Comparison of ENCODE assay signal across 1 cellular context in genomic region chr6:73515204-73516101, GRCh38.
TF ChIP-seq lines count a peak whose summit lies in the region.

No MANE protein-coding gene starts in this region.

TF ChIP-seq in HepG2, 621 proteins besides CTCF, POLR2A, EP300 and RAD21 (continued from another document and continues in another):
- no peak for TF ChIP-seq ZNF367 (CRISPR knock-in tag; IDR thresholded peaks at IDR 0.05; ENCODE audit: borderline replicate concordance)
- no peak for TF ChIP-seq KDM3A (CRISPR knock-in tag; IDR thresholded peaks at IDR 0.05; ENCODE audit: low read depth)
- TF ChIP-seq MIER3 (CRISPR knock-in tag; IDR thresholded peaks at IDR 0.05; ENCODE audit: borderline replicate concordance): peak; percentile 33; the same call in 1 of the 2 replicates
- TF ChIP-seq, protein P1, sequence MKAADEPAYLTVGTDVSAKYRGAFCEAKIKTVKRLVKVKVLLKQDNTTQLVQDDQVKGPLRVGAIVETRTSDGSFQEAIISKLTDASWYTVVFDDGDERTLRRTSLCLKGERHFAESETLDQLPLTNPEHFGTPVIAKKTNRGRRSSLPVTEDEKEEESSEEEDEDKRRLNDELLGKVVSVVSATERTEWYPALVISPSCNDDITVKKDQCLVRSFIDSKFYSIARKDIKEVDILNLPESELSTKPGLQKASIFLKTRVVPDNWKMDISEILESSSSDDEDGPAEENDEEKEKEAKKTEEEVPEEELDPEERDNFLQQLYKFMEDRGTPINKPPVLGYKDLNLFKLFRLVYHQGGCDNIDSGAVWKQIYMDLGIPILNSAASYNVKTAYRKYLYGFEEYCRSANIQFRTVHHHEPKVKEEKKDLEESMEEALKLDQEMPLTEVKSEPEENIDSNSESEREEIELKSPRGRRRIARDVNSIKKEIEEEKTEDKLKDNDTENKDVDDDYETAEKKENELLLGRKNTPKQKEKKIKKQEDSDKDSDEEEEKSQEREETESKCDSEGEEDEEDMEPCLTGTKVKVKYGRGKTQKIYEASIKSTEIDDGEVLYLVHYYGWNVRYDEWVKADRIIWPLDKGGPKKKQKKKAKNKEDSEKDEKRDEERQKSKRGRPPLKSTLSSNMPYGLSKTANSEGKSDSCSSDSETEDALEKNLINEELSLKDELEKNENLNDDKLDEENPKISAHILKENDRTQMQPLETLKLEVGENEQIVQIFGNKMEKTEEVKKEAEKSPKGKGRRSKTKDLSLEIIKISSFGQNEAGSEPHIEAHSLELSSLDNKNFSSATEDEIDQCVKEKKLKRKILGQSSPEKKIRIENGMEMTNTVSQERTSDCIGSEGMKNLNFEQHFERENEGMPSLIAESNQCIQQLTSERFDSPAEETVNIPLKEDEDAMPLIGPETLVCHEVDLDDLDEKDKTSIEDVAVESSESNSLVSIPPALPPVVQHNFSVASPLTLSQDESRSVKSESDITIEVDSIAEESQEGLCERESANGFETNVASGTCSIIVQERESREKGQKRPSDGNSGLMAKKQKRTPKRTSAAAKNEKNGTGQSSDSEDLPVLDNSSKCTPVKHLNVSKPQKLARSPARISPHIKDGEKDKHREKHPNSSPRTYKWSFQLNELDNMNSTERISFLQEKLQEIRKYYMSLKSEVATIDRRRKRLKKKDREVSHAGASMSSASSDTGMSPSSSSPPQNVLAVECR (CRISPR knock-in tag; IDR thresholded peaks at IDR 0.05; ENCODE audit: borderline replicate concordance): no peak
- no peak for TF ChIP-seq RFX5 (IDR thresholded peaks at IDR 0.05; ENCODE audit: low read depth, low read length)
- no peak for TF ChIP-seq ZNF549 (CRISPR knock-in tag; IDR thresholded peaks at IDR 0.05)
- TF ChIP-seq TP53 (CRISPR knock-in tag; conservative IDR thresholded peaks at IDR 0.05): no peak
- no peak for TF ChIP-seq ADNP (CRISPR knock-in tag; IDR thresholded peaks at IDR 0.05)
- TF ChIP-seq, protein P2, sequence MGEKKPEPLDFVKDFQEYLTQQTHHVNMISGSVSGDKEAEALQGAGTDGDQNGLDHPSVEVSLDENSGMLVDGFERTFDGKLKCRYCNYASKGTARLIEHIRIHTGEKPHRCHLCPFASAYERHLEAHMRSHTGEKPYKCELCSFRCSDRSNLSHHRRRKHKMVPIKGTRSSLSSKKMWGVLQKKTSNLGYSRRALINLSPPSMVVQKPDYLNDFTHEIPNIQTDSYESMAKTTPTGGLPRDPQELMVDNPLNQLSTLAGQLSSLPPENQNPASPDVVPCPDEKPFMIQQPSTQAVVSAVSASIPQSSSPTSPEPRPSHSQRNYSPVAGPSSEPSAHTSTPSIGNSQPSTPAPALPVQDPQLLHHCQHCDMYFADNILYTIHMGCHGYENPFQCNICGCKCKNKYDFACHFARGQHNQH (CRISPR knock-in tag; IDR thresholded peaks at IDR 0.05): no peak; the same call in 1 of the 2 replicates
- no peak for TF ChIP-seq CEBPB (IDR thresholded peaks at IDR 0.05; ENCODE audit: borderline replicate concordance, low read depth, low read length)
- no peak for TF ChIP-seq ZHX2 (IDR thresholded peaks at IDR 0.05; ENCODE audit: low read depth)
- TF ChIP-seq ZHX2 (CRISPR knock-in tag; IDR thresholded peaks at IDR 0.05; ENCODE audit: borderline replicate concordance): no peak
- no peak for TF ChIP-seq ZNF83 (CRISPR knock-in tag; IDR thresholded peaks at IDR 0.05; ENCODE audit: borderline replicate concordance)
- TF ChIP-seq CCAR2 (optimal IDR thresholded peaks at IDR 0.05; ENCODE audit: low read depth, low read length): no peak
- no peak for TF ChIP-seq ZNF274 (CRISPR knock-in tag; IDR thresholded peaks at IDR 0.05)
- no peak for TF ChIP-seq FLYWCH1 (CRISPR knock-in tag; IDR thresholded peaks at IDR 0.05)
- TF ChIP-seq SP2 (CRISPR knock-in tag; IDR thresholded peaks at IDR 0.05): no peak
- no peak for TF ChIP-seq JARID2 (CRISPR knock-in tag; IDR thresholded peaks at IDR 0.05; ENCODE audit: insufficient replicate concordance)
- TF ChIP-seq ZKSCAN1 (IDR thresholded peaks at IDR 0.05; ENCODE audit: low read length): peak; percentile 80
- 0 out of 2 replicates have a peak, but pooled peaks have one; percentile 38 for TF ChIP-seq ZNF816 (CRISPR knock-in tag; IDR thresholded peaks at IDR 0.05; ENCODE audit: borderline replicate concordance)
- no peak for TF ChIP-seq ZNF576 (CRISPR knock-in tag; IDR thresholded peaks at IDR 0.05)
- 0 out of 2 replicates have a peak, but pooled peaks have one; percentile 56 for TF ChIP-seq IRX3 (CRISPR knock-in tag; IDR thresholded peaks at IDR 0.05; ENCODE audit: borderline replicate concordance, low read depth)
- no peak for TF ChIP-seq STAT5B (CRISPR knock-in tag; IDR thresholded peaks at IDR 0.05)
- no peak for TF ChIP-seq DPF2 (CRISPR knock-in tag; IDR thresholded peaks at IDR 0.05; ENCODE audit: borderline replicate concordance, low read depth)
- TF ChIP-seq, protein P3, sequence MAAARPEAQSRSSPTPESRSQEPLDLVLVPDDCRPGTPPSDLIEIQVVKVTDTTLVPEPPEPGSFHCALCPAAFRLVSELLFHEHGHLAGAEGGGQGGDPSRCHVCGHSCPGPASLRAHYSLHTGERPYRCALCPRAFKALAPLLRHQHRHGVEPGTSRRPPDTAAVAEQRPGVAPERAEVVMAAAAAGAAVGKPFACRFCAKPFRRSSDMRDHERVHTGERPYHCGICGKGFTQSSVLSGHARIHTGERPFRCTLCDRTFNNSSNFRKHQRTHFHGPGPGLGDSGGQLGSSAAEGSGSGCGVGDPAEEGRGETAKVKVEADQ (CRISPR knock-in tag; IDR thresholded peaks at IDR 0.05; ENCODE audit: borderline replicate concordance): 0 out of 2 replicates have a peak, but pooled peaks have one; percentile 14
- no peak for TF ChIP-seq TEAD2 (CRISPR knock-in tag; IDR thresholded peaks at IDR 0.05)
- TF ChIP-seq KDM5B (CRISPR knock-in tag; IDR thresholded peaks at IDR 0.05; ENCODE audit: borderline replicate concordance): no peak
- no peak for TF ChIP-seq ZMYM4 (CRISPR knock-in tag; IDR thresholded peaks at IDR 0.05)
- TF ChIP-seq BCL6 (CRISPR knock-in tag; IDR thresholded peaks at IDR 0.05): no peak
- no peak for TF ChIP-seq HDAC2 (CRISPR knock-in tag; IDR thresholded peaks at IDR 0.05)
- TF ChIP-seq, protein P4, sequence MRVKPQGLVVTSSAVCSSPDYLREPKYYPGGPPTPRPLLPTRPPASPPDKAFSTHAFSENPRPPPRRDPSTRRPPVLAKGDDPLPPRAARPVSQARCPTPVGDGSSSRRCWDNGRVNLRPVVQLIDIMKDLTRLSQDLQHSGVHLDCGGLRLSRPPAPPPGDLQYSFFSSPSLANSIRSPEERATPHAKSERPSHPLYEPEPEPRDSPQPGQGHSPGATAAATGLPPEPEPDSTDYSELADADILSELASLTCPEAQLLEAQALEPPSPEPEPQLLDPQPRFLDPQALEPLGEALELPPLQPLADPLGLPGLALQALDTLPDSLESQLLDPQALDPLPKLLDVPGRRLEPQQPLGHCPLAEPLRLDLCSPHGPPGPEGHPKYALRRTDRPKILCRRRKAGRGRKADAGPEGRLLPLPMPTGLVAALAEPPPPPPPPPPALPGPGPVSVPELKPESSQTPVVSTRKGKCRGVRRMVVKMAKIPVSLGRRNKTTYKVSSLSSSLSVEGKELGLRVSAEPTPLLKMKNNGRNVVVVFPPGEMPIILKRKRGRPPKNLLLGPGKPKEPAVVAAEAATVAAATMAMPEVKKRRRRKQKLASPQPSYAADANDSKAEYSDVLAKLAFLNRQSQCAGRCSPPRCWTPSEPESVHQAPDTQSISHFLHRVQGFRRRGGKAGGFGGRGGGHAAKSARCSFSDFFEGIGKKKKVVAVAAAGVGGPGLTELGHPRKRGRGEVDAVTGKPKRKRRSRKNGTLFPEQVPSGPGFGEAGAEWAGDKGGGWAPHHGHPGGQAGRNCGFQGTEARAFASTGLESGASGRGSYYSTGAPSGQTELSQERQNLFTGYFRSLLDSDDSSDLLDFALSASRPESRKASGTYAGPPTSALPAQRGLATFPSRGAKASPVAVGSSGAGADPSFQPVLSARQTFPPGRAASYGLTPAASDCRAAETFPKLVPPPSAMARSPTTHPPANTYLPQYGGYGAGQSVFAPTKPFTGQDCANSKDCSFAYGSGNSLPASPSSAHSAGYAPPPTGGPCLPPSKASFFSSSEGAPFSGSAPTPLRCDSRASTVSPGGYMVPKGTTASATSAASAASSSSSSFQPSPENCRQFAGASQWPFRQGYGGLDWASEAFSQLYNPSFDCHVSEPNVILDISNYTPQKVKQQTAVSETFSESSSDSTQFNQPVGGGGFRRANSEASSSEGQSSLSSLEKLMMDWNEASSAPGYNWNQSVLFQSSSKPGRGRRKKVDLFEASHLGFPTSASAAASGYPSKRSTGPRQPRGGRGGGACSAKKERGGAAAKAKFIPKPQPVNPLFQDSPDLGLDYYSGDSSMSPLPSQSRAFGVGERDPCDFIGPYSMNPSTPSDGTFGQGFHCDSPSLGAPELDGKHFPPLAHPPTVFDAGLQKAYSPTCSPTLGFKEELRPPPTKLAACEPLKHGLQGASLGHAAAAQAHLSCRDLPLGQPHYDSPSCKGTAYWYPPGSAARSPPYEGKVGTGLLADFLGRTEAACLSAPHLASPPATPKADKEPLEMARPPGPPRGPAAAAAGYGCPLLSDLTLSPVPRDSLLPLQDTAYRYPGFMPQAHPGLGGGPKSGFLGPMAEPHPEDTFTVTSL (CRISPR knock-in tag; IDR thresholded peaks at IDR 0.05; ENCODE audit: borderline replicate concordance): no peak
- TF ChIP-seq ZNF235 (CRISPR knock-in tag; IDR thresholded peaks at IDR 0.05; ENCODE audit: borderline replicate concordance): no peak
- TF ChIP-seq ZNF232 (CRISPR knock-in tag; IDR thresholded peaks at IDR 0.05; ENCODE audit: borderline replicate concordance): no peak
- TF ChIP-seq SIX1 (CRISPR knock-in tag; IDR thresholded peaks at IDR 0.05; ENCODE audit: borderline replicate concordance): no peak
- TF ChIP-seq, protein P5, sequence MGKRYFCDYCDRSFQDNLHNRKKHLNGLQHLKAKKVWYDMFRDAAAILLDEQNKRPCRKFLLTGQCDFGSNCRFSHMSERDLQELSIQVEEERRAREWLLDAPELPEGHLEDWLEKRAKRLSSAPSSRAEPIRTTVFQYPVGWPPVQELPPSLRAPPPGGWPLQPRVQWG (CRISPR knock-in tag; IDR thresholded peaks at IDR 0.05; ENCODE audit: borderline replicate concordance, low read depth): no peak
- TF ChIP-seq HNRNPLL (IDR thresholded peaks at IDR 0.05; ENCODE audit: low read depth, low read length, poor library complexity, severe bottlenecking): no peak
- TF ChIP-seq, protein P6, sequence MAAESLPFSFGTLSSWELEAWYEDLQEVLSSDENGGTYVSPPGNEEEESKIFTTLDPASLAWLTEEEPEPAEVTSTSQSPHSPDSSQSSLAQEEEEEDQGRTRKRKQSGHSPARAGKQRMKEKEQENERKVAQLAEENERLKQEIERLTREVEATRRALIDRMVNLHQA (CRISPR knock-in tag; IDR thresholded peaks at IDR 0.05): no peak
- no peak for TF ChIP-seq SKIL (CRISPR knock-in tag; IDR thresholded peaks at IDR 0.05; ENCODE audit: borderline replicate concordance)
- TF ChIP-seq ZNF558 (CRISPR knock-in tag; IDR thresholded peaks at IDR 0.05; ENCODE audit: borderline replicate concordance): no peak
